Comparison of ENCODE assay signal across 2 cellular contexts in the genomic region with DNA sequence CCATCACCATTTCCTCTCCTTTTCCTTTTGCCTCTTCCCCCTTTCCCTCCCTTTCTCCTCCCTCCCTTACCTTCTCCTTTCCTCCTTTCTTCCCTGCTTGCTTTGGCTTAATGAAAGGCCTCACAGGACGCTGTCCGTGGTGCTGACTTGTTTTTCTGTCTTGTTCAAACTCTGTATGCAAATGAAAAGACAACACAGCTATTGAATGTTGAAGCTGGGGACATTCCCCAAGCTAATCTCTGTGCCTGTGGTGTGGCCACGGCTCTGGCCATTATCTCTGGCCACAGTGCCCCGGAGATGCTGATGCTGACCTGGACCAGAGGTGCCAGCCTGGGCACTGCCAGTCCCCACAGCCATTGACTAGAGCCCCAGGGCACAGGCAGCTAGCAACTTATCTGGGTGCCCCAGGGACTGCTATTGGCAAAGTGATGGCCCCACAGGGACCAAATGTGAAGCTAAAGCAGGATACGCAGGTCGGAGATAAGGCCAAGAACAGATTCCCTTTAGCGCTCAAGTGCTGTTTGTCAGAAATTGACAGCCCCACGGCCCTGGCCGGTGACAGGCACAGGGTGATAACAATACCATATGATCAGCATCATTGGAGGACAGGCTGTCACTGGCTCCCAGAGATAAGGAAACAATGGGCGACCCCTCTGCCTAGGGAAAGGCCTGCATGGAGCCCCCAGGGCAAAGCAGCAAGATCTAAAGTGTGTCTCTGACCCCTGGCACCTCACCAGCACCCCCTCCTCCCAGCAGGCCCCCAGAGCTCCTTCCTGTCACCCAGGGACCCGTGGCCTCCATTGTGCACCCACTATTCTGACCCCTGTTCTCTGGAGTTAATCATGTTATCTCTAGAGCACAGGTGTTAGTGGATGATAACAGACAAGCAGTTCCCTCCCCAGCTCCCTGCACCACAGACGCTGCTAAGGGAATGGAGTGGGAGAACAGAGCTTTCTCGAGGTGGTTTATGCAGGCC.
TF ChIP-seq lines count a peak whose summit lies in the region.

No MANE protein-coding gene starts in this region.

TF ChIP-seq in K562, 482 proteins besides CTCF, POLR2A, EP300 and RAD21 (continued from another document and continues in another):
- TF ChIP-seq AFF1 (IDR thresholded peaks at IDR 0.05; ENCODE audit: low read depth in 1 of 2, partially characterized antibody in 2 of 2) (peak in 1 of 2 experiments; percentile 97), STAT5B (CRISPR knock-in tag; IDR thresholded peaks at IDR 0.05) (no peak), BCLAF1 (IDR thresholded peaks at IDR 0.05; ENCODE audit: borderline replicate concordance in 1 of 2, control insufficient read depth in 1 of 2, low read depth in 2 of 2, low read length in 1 of 2) (peak in 1 of 2 experiments; percentile 70; a peak in 1 of 4 replicates), JUNB (CRISPR knock-in tag; conservative IDR thresholded peaks at IDR 0.05) (no peak), RAD51 (IDR thresholded peaks at IDR 0.05; ENCODE audit: borderline replicate concordance, low read depth) (no peak), HDAC1 (IDR thresholded peaks at IDR 0.05) (peak in 1 of 2 experiments; percentile 52; a peak in 1 of 4 replicates), POLR2H (tag; IDR thresholded peaks at IDR 0.05; ENCODE audit: low read depth) (no peak), BRF2 (IDR thresholded peaks at IDR 0.05; ENCODE audit: borderline replicate concordance, insufficient read depth, insufficient read length) (no peak), HDGF (IDR thresholded peaks at IDR 0.05) (no peak)
- TF ChIP-seq, protein P1, sequence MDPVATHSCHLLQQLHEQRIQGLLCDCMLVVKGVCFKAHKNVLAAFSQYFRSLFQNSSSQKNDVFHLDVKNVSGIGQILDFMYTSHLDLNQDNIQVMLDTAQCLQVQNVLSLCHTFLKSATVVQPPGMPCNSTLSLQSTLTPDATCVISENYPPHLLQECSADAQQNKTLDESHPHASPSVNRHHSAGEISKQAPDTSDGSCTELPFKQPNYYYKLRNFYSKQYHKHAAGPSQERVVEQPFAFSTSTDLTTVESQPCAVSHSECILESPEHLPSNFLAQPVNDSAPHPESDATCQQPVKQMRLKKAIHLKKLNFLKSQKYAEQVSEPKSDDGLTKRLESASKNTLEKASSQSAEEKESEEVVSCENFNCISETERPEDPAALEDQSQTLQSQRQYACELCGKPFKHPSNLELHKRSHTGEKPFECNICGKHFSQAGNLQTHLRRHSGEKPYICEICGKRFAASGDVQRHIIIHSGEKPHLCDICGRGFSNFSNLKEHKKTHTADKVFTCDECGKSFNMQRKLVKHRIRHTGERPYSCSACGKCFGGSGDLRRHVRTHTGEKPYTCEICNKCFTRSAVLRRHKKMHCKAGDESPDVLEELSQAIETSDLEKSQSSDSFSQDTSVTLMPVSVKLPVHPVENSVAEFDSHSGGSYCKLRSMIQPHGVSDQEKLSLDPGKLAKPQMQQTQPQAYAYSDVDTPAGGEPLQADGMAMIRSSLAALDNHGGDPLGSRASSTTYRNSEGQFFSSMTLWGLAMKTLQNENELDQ (CRISPR knock-in tag; IDR thresholded peaks at IDR 0.05; ENCODE audit: borderline replicate concordance), result no peak

TF ChIP-seq in HepG2, 621 proteins besides CTCF, POLR2A, EP300 and RAD21 (continued from another document and continues in another):
- TF ChIP-seq SP4 (CRISPR knock-in tag; IDR thresholded peaks at IDR 0.05), result no peak
- TF ChIP-seq CHCHD3 (CRISPR knock-in tag; IDR thresholded peaks at IDR 0.05), result no peak
- no peak for TF ChIP-seq NFE2 (CRISPR knock-in tag; IDR thresholded peaks at IDR 0.05)
- TF ChIP-seq ZNF660 (CRISPR knock-in tag; IDR thresholded peaks at IDR 0.05; ENCODE audit: borderline replicate concordance, low read depth), result no peak
- TF ChIP-seq ZSCAN25 (CRISPR knock-in tag; IDR thresholded peaks at IDR 0.05), result peak; percentile 40; the same call in 1 of the 2 replicates
- TF ChIP-seq CSRNP2 (CRISPR knock-in tag; conservative IDR thresholded peaks at IDR 0.05; ENCODE audit: low read depth), result no peak
- TF ChIP-seq, protein P2, sequence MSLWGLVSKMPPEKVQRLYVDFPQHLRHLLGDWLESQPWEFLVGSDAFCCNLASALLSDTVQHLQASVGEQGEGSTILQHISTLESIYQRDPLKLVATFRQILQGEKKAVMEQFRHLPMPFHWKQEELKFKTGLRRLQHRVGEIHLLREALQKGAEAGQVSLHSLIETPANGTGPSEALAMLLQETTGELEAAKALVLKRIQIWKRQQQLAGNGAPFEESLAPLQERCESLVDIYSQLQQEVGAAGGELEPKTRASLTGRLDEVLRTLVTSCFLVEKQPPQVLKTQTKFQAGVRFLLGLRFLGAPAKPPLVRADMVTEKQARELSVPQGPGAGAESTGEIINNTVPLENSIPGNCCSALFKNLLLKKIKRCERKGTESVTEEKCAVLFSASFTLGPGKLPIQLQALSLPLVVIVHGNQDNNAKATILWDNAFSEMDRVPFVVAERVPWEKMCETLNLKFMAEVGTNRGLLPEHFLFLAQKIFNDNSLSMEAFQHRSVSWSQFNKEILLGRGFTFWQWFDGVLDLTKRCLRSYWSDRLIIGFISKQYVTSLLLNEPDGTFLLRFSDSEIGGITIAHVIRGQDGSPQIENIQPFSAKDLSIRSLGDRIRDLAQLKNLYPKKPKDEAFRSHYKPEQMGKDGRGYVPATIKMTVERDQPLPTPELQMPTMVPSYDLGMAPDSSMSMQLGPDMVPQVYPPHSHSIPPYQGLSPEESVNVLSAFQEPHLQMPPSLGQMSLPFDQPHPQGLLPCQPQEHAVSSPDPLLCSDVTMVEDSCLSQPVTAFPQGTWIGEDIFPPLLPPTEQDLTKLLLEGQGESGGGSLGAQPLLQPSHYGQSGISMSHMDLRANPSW (CRISPR knock-in tag; IDR thresholded peaks at IDR 0.05; ENCODE audit: borderline replicate concordance), result no peak
- no peak for TF ChIP-seq NCOA1 (CRISPR knock-in tag; IDR thresholded peaks at IDR 0.05)
- TF ChIP-seq, protein P3, sequence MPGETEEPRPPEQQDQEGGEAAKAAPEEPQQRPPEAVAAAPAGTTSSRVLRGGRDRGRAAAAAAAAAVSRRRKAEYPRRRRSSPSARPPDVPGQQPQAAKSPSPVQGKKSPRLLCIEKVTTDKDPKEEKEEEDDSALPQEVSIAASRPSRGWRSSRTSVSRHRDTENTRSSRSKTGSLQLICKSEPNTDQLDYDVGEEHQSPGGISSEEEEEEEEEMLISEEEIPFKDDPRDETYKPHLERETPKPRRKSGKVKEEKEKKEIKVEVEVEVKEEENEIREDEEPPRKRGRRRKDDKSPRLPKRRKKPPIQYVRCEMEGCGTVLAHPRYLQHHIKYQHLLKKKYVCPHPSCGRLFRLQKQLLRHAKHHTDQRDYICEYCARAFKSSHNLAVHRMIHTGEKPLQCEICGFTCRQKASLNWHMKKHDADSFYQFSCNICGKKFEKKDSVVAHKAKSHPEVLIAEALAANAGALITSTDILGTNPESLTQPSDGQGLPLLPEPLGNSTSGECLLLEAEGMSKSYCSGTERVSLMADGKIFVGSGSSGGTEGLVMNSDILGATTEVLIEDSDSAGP (CRISPR knock-in tag; IDR thresholded peaks at IDR 0.05; ENCODE audit: borderline replicate concordance), result no peak
- TF ChIP-seq FOXA3 (CRISPR knock-in tag; IDR thresholded peaks at IDR 0.05), result peak; percentile 73
- TF ChIP-seq FOSL1 (CRISPR knock-in tag; IDR thresholded peaks at IDR 0.05; ENCODE audit: borderline replicate concordance), result no peak
- TF ChIP-seq ZNF556 (CRISPR knock-in tag; IDR thresholded peaks at IDR 0.05; ENCODE audit: borderline replicate concordance), result no peak
- TF ChIP-seq MYPOP (CRISPR knock-in tag; IDR thresholded peaks at IDR 0.05), result no peak
- TF ChIP-seq MIER2 (CRISPR knock-in tag; IDR thresholded peaks at IDR 0.05), result peak; percentile 100
- no peak for TF ChIP-seq ADNP (CRISPR knock-in tag; IDR thresholded peaks at IDR 0.05)
- TF ChIP-seq, protein P4, sequence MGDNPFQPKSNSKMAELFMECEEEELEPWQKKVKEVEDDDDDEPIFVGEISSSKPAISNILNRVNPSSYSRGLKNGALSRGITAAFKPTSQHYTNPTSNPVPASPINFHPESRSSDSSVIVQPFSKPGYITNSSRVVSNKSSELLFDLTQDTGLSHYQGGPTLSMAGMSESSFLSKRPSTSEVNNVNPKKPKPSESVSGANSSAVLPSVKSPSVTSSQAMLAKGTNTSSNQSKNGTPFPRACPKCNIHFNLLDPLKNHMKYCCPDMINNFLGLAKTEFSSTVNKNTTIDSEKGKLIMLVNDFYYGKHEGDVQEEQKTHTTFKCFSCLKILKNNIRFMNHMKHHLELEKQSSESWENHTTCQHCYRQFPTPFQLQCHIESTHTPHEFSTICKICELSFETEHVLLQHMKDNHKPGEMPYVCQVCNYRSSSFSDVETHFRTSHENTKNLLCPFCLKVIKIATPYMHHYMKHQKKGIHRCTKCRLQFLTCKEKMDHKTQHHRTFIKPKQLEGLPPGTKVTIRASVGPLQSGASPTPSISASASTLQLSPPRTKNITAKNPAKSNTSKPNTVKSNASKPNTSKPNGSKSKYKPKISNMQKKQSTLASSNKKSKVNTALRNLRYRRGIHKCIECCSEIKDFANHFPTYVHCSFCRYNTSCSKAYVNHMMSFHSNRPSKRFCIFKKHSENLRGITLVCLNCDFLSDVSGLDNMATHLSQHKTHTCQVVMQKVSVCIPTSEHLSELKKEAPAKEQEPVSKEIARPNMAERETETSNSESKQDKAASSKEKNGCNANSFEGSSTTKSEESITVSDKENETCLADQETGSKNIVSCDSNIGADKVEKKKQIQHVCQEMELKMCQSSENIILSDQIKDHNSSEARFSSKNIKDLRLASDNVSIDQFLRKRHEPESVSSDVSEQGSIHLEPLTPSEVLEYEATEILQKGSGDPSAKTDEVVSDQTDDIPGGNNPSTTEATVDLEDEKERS (CRISPR knock-in tag; IDR thresholded peaks at IDR 0.05), result 0 out of 2 replicates have a peak, but pooled peaks have one; percentile 34
- TF ChIP-seq CBFB (CRISPR knock-in tag; IDR thresholded peaks at IDR 0.05), result no peak
- TF ChIP-seq TBX2 (CRISPR knock-in tag; IDR thresholded peaks at IDR 0.05; ENCODE audit: borderline replicate concordance), result peak; percentile 54; the same call in 1 of the 2 replicates
- peak; percentile 63 for TF ChIP-seq MED1 (CRISPR knock-in tag; IDR thresholded peaks at IDR 0.05)
- peak; percentile 55 for TF ChIP-seq ZFX (CRISPR knock-in tag; IDR thresholded peaks at IDR 0.05; ENCODE audit: low read depth)
- 0 out of 2 replicates have a peak, but pooled peaks have one; percentile 34 for TF ChIP-seq ZNF251 (CRISPR knock-in tag; IDR thresholded peaks at IDR 0.05)
- no peak for TF ChIP-seq KLF15 (CRISPR knock-in tag; IDR thresholded peaks at IDR 0.05; ENCODE audit: borderline replicate concordance)
- 0 out of 2 replicates have a peak, but pooled peaks have one; percentile 62 for TF ChIP-seq ZNF772 (CRISPR knock-in tag; IDR thresholded peaks at IDR 0.05)
- TF ChIP-seq ZNF329 (CRISPR knock-in tag; IDR thresholded peaks at IDR 0.05; ENCODE audit: low read depth), result no peak
- TF ChIP-seq ARNT2 (CRISPR knock-in tag; IDR thresholded peaks at IDR 0.05; ENCODE audit: low read depth), result peak; percentile 90
- TF ChIP-seq ZNF562 (CRISPR knock-in tag; IDR thresholded peaks at IDR 0.05; ENCODE audit: borderline replicate concordance), result peak; percentile 15; the same call in 1 of the 2 replicates
- TF ChIP-seq ZNF629 (CRISPR knock-in tag; conservative IDR thresholded peaks at IDR 0.05), result no peak
- TF ChIP-seq ZNF709 (CRISPR knock-in tag; IDR thresholded peaks at IDR 0.05), result peak; percentile 72
- no peak; the same call in 1 of the 2 replicates for TF ChIP-seq ZNF234 (CRISPR knock-in tag; conservative IDR thresholded peaks at IDR 0.05)
- TF ChIP-seq PLRG1 (conservative IDR thresholded peaks at IDR 0.05), result no peak
- peak; percentile 92 for TF ChIP-seq PRDM4 (CRISPR knock-in tag; IDR thresholded peaks at IDR 0.05; ENCODE audit: borderline replicate concordance)
